In the genomic region with DNA sequence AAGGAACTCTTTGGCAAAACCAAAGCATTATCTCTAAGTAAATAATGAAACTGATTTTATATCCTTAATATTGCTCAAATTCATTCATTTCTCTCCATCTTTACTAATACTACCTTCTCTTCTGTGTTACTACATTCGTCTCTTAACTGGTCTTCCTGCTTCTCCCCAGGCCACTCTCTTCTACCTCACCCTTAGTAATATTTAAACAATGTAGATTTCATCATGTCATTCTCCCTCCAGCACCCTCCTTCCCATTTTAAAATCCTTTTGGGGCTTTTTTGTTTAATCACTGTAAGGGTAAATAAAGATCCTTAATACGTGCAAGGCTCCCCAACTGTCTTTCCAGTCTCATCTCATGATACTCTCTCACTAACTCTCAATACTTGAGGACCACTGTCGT, we compare ENCODE assay signal across 21 cellular contexts.
"Had no signal": no experiment of that assay in that cellular context is flagged by ENCODE, and none has a peak within 500 bp of the region (broad histone marks: within the 10 kb centered on the region; RNA-seq: fewer than 3 reads in every experiment).

No MANE protein-coding gene starts in this region.

- H3K4me1 ChIP-seq: parathyroid adenoma, right atrium auricular region, testis had no signal

- H3K79me2 ChIP-seq: parathyroid adenoma had no signal

- H3K36me3 ChIP-seq: neural progenitor cell, right atrium auricular region, tibial artery had no signal

- H3K9ac ChIP-seq: neural progenitor cell, parathyroid adenoma had no signal

- H3K4me2 ChIP-seq: neural progenitor cell had no signal

- H2AFZ ChIP-seq: neural progenitor cell, parathyroid adenoma had no signal

- H3K27ac ChIP-seq: coronary artery, neural progenitor cell, parathyroid adenoma, right atrium auricular region, testis, tibial artery had no signal

- H3K27me3 ChIP-seq: neural progenitor cell, right atrium auricular region, testis, tibial artery had no signal

- ATAC-seq: left lobe of liver; mucosa of descending colon; sciatic nerve; stimulated activated memory B cell treated with anti-CD40 and anti-IgM and Interleukin-4, amounts not matched to agents 10 μg/mL and 1 μg/mL and 100 μg/mL, for 72 hours; stimulated activated naive CD8-positive, alpha-beta T cell treated with anti-CD3 and anti-CD28 coated beads, Interleukin-15, Interleukin-2, amounts not matched to agents 100 U/mL and 50 U/mL, for 24 hours had no signal

- H3K4me3 ChIP-seq: coronary artery, lung, mucosa of descending colon, neural progenitor cell, right atrium auricular region, testis, tibial artery had no signal

- H3K9me3 ChIP-seq: mucosa of descending colon, right atrium auricular region, testis, tibial artery had no signal

- DNase-seq: dermis blood vessel endothelial cell; effector memory CD4-positive, alpha-beta T cell; head of caudate nucleus; kidney; mesenchymal stem cell; mucosa of descending colon; naive B cell; stimulated activated CD4-positive, alpha-beta T cell treated with anti-CD3 and anti-CD28 coated beads, Interleukin-2, amount 100 ng/mL, for 24 hours; stimulated activated CD4-positive, alpha-beta T cell treated with anti-CD3 and anti-CD28 coated beads, Interleukin-4, amount 100 ng/mL, for 4 hours; stimulated activated naive CD8-positive, alpha-beta T cell treated with anti-CD3 and anti-CD28 coated beads, Interleukin-15, Interleukin-2, amounts not matched to agents 100 U/mL and 50 U/mL, for 24 hours; substantia nigra; testis; tibial artery had no signal
